Comparison of ENCODE assay signal across 13 cellular contexts in genomic region chr7:27143950-27144798, GRCh38. TPM values are rescaled to one million over a fixed set of nuclear protein-coding genes. Genes with fewer than 3 reads are reported as not detected.
A peak's percentile ranks its signal among the peaks of the same experiment; 100 is the strongest.
DNase-seq lines count a peak whose midpoint lies in the region; ATAC-seq and TF ChIP-seq lines count a peak whose summit lies in the region.
"Had no signal": no experiment of that assay in that cellular context is flagged by ENCODE, and none has a peak within 500 bp of the region (broad histone marks: within the 10 kb centered on the region; RNA-seq: fewer than 3 reads in every experiment).

No MANE protein-coding gene starts in this region.

- no peaks in the 10 kb centered on the region; the same call in 1 of the 2 replicates for H3K36me3 ChIP-seq in Caco-2 (ENCODE audit: control insufficient read depth, insufficient read depth, low read length)
- H3K36me3 ChIP-seq in Panc1 (ENCODE audit: control insufficient read depth, insufficient read depth, low read length): no peaks in the 10 kb centered on the region
- H3K36me3 ChIP-seq: brain microvascular endothelial cell had no signal

- in situ Hi-C loops in Panc1 (cut with HindIII; ENCODE audit: low pct_unique_long_range_greater_than_20kb, low sequenced_read_pairs): loop anchor here (5.0 kb wide), 1 partner anchor 287 kb away; no protein-coding TSS in a partner anchor

- no peak overlapping the region; the same call in 1 of the 2 replicates for H3K4me3 ChIP-seq in Caco-2 (ENCODE audit: low read depth, low read length)
- H3K4me3 ChIP-seq in Panc1 (ENCODE audit: low read depth in 2 of 2, low read length in 2 of 2): peak overlapping the region; percentile 41 to 58
- peak overlapping the region; percentile 30 for H3K4me3 ChIP-seq in fibroblast of mammary gland (ENCODE audit: control insufficient read depth, low read depth, low read length)

- H3K27me3 Mint-ChIP-seq in Caco-2 (ENCODE audit: insufficient read depth, unreplicated experiment) (no peaks in the 10 kb centered on the region), progenitor cell of endocrine pancreas (peaks cover 47% of the 10 kb centered on the region)
- peaks cover 73% of the 10 kb centered on the region for H3K27me3 Mint-ChIP-seq in activated naive CD4-positive, alpha-beta T cell treated with anti-CD3 and anti-CD28 coated beads, Interleukin-2, amount 10 ng/mL, durations not matched to agents 7 days and 5 days

- ATAC-seq in Panc1: no peak
- no peak for ATAC-seq in HG03521 (IDR thresholded peaks at IDR 0.05; ENCODE audit: unreplicated experiment)
- ATAC-seq: left ventricle myocardium superior had no signal

- H3K27me3 ChIP-seq in Caco-2 (replicated peaks; ENCODE audit: control insufficient read depth, insufficient read depth, low read length) (no peaks in the 10 kb centered on the region), Panc1 (ENCODE audit: control insufficient read depth, insufficient read depth, low read length) (no peaks in the 10 kb centered on the region)

- H3K9me3 ChIP-seq in Caco-2 (no peaks in the 10 kb centered on the region), Panc1 (ENCODE audit: control insufficient read depth, insufficient read depth, low read depth, low read length) (no peaks in the 10 kb centered on the region)

- H3K36me3 Mint-ChIP-seq in Caco-2 (ENCODE audit: insufficient read depth, unreplicated experiment) (peaks cover 11% of the 10 kb centered on the region), progenitor cell of endocrine pancreas (ENCODE audit: insufficient read depth) (peaks cover 6% of the 10 kb centered on the region)
- no peaks in the 10 kb centered on the region for H3K36me3 Mint-ChIP-seq in activated naive CD4-positive, alpha-beta T cell treated with anti-CD3 and anti-CD28 coated beads, Interleukin-2, amount 10 ng/mL, durations not matched to agents 7 days and 5 days
- H3K36me3 Mint-ChIP-seq: CD4-positive, alpha-beta memory T cell had no signal

- H3K9me3 Mint-ChIP-seq in Caco-2 (ENCODE audit: unreplicated experiment): no peaks in the 10 kb centered on the region
- no peaks in the 10 kb centered on the region for H3K9me3 Mint-ChIP-seq in progenitor cell of endocrine pancreas (ENCODE audit: low read depth)
- no peaks in the 10 kb centered on the region for H3K9me3 Mint-ChIP-seq in activated naive CD4-positive, alpha-beta T cell treated with anti-CD3 and anti-CD28 coated beads, Interleukin-2, amount 10 ng/mL, durations not matched to agents 7 days and 5 days
- H3K9me3 Mint-ChIP-seq: CD4-positive, alpha-beta memory T cell had no signal

- H3K4me1 ChIP-seq in Caco-2 (peaks cover 18% of the 10 kb centered on the region), Panc1 (ENCODE audit: control insufficient read depth, insufficient read depth, low read length) (peaks cover 21% of the 10 kb centered on the region)

- H3K27ac Mint-ChIP-seq in Caco-2 (ENCODE audit: unreplicated experiment) (no peak overlapping the region), progenitor cell of endocrine pancreas (peak overlapping the region; percentile 52)
- no peak overlapping the region for H3K27ac Mint-ChIP-seq in activated naive CD4-positive, alpha-beta T cell treated with anti-CD3 and anti-CD28 coated beads, Interleukin-2, amount 10 ng/mL, durations not matched to agents 7 days and 5 days
- H3K27ac Mint-ChIP-seq: CD4-positive, alpha-beta memory T cell had no signal

- peak overlapping the region; percentile 10; the same call in 1 of the 2 replicates for H3K27ac ChIP-seq in Panc1 (ENCODE audit: low read length)
- H3K27ac ChIP-seq: brain microvascular endothelial cell had no signal

- no peaks in the 10 kb centered on the region for H3K4me1 Mint-ChIP-seq in Caco-2 (ENCODE audit: low read depth, unreplicated experiment)
- peaks cover 27% of the 10 kb centered on the region for H3K4me1 Mint-ChIP-seq in progenitor cell of endocrine pancreas (ENCODE audit: low read depth)
- H3K4me1 Mint-ChIP-seq in activated naive CD4-positive, alpha-beta T cell treated with anti-CD3 and anti-CD28 coated beads, Interleukin-2, amount 10 ng/mL, durations not matched to agents 7 days and 5 days: peaks cover 6% of the 10 kb centered on the region

- DNase-seq in Caco-2 (no peak), Panc1 (ENCODE audit: low read depth, low spot score) (no peak), fibroblast of mammary gland (ENCODE audit: low read depth) (peak; percentile 58), progenitor cell of endocrine pancreas (ENCODE audit: low spot score, unreplicated experiment) (no peak), middle frontal gyrus (ENCODE audit: extremely low spot score, low spot score) (no peak)
- no peak for DNase-seq in activated naive CD4-positive, alpha-beta T cell treated with anti-CD3 and anti-CD28 coated beads, Interleukin-2, amount 10 ng/mL, durations not matched to agents 7 days and 5 days
- DNase-seq in stimulated activated CD8-positive, alpha-beta memory T cell treated with anti-CD3 and anti-CD28 coated beads, Interleukin-4, amount 100 ng/mL, for 48 hours: no peak
- DNase-seq: brain microvascular endothelial cell; CD4-positive, alpha-beta memory T cell; left ventricle myocardium superior; NCI-H774 had no signal

- H3K4me3 Mint-ChIP-seq in Caco-2 (ENCODE audit: unreplicated experiment) (peak overlapping the region; percentile 78), progenitor cell of endocrine pancreas (ENCODE audit: low read depth) (peak overlapping the region; percentile 93)
- H3K4me3 Mint-ChIP-seq in activated naive CD4-positive, alpha-beta T cell treated with anti-CD3 and anti-CD28 coated beads, Interleukin-2, amount 10 ng/mL, durations not matched to agents 7 days and 5 days: no peak overlapping the region

- intact Hi-C loops in Caco-2 (cut with micrococcal nuclease; ENCODE audit: unreplicated experiment) (no loop called here), Panc1 (cut with micrococcal nuclease; ENCODE audit: unreplicated experiment) (no loop called here)

- POLR2A ChIA-PET in Caco-2 (lab: Charles Lee): interaction anchor here (0.6 to 1.1 kb wide), 2 partner anchors 22 to 282 kb away, joined by 3 to 5 read pairs; no protein-coding TSS in a partner anchor
- POLR2A ChIA-PET in Panc1 (lab: Charles Lee): no interaction called here

- CTCF ChIA-PET in Caco-2 (lab: Charles Lee) (interaction anchor here (0.6 to 1.5 kb wide), 6 partner anchors 29 to 775 kb away, joined by 3 to 4 read pairs (median 3); partner anchors contain the start of gene SKAP2), Panc1 (lab: Charles Lee) (interaction anchor here (2.7 kb wide), 1 partner anchor 462 kb away, joined by 9 read pairs; no protein-coding TSS in a partner anchor)
- CTCF ChIA-PET in activated naive CD4-positive, alpha-beta T cell treated with anti-CD3 and anti-CD28 coated beads, Interleukin-2, amount 10 ng/mL, durations not matched to agents 7 days and 5 days (lab: Charles Lee): interaction anchor here (0.6 to 1.0 kb wide), 2 partner anchors 462 to 479 kb away, joined by 3 read pairs; no protein-coding TSS in a partner anchor

- TF ChIP-seq CTCF in Caco-2 (IDR thresholded peaks at IDR 0.05; ENCODE audit: insufficient read depth in 1 of 2, low read depth in 1 of 2, low read length in 1 of 2, severe bottlenecking in 1 of 2, unreplicated experiment in 1 of 2) (no peak), Panc1 (IDR thresholded peaks at IDR 0.05) (peak; percentile 55), fibroblast of mammary gland (conservative IDR thresholded peaks at IDR 0.05; ENCODE audit: control insufficient read depth, insufficient read depth, low read depth, low read length) (no peak), progenitor cell of endocrine pancreas (IDR thresholded peaks at IDR 0.05; ENCODE audit: unreplicated experiment) (no peak)

- no TSS peak for BruUV-seq in Caco-2 (replicated peaks; lab: Mats Ljungman, UMichigan)
- BruUV-seq in Panc1 (replicated peaks; lab: Mats Ljungman, UMichigan): no TSS peak

RNA-seq across cellular contexts. Expression of gene HOXA5, which starts 0.7 kb away (rescaled TPM):
- total RNA-seq in Caco-2 (2022) (4.3 and 4.9 TPM in 2 replicates), Panc1 (2021; ENCODE audit: unreplicated experiment) (3.9 TPM), progenitor cell of endocrine pancreas (12.6 and 18.1 TPM in 2 replicates)
- 3.0 TPM for polyA plus RNA-seq in Panc1 (2012; ENCODE audit: insufficient read length)
- total RNA-seq: CD4-positive, alpha-beta memory T cell; left ventricle myocardium superior; T-helper 2 cell treated with Interferon-gamma antibody and Interleukin-4, amounts not matched to agents 100 ng/mL and 5 ng/mL, for 36 hours had no signal
- polyA plus RNA-seq: CD4-positive, alpha-beta memory T cell had no signal

RNA-seq across cellular contexts. Expression of gene HOXA6, which starts 3.4 kb away (rescaled TPM):
- total RNA-seq in Caco-2 (2022): 5.6 and 8.1 TPM in 2 replicates
- 3.3 TPM for total RNA-seq in Panc1 (2021; ENCODE audit: unreplicated experiment)
- 4.8 TPM for polyA plus RNA-seq in Panc1 (2012; ENCODE audit: insufficient read length)
- 0.38 TPM in 1 of 2 replicates, not detected in the other for total RNA-seq in progenitor cell of endocrine pancreas
- total RNA-seq: CD4-positive, alpha-beta memory T cell; left ventricle myocardium superior; T-helper 2 cell treated with Interferon-gamma antibody and Interleukin-4, amounts not matched to agents 100 ng/mL and 5 ng/mL, for 36 hours had no signal
- polyA plus RNA-seq: CD4-positive, alpha-beta memory T cell had no signal

RNA-seq across cellular contexts. Expression of gene HOXA3, which starts 8.2 kb away (rescaled TPM):
- 19.9 and 22.6 TPM in 2 replicates for total RNA-seq in Caco-2 (2022)
- 30.2 TPM for total RNA-seq in Panc1 (2021; ENCODE audit: unreplicated experiment)
- polyA plus RNA-seq in Panc1 (2012; ENCODE audit: insufficient read length): 16.4 TPM
- 77.4 and 85.5 TPM in 2 replicates for total RNA-seq in progenitor cell of endocrine pancreas
- total RNA-seq: CD4-positive, alpha-beta memory T cell; T-helper 2 cell treated with Interferon-gamma antibody and Interleukin-4, amounts not matched to agents 100 ng/mL and 5 ng/mL, for 36 hours had no signal

RNA-seq across cellular contexts. Expression of gene HOXA7, which starts 12.3 kb away (rescaled TPM):
- total RNA-seq in Caco-2 (2022) (19.7 and 19.9 TPM in 2 replicates), Panc1 (2021; ENCODE audit: unreplicated experiment) (not detected), progenitor cell of endocrine pancreas (1.4 and 1.5 TPM in 2 replicates)
- polyA plus RNA-seq in Panc1 (2012; ENCODE audit: insufficient read length): not detected
- total RNA-seq: CD4-positive, alpha-beta memory T cell; left ventricle myocardium superior; T-helper 2 cell treated with Interferon-gamma antibody and Interleukin-4, amounts not matched to agents 100 ng/mL and 5 ng/mL, for 36 hours had no signal
- polyA plus RNA-seq: CD4-positive, alpha-beta memory T cell had no signal

RNA-seq across cellular contexts. Expression of gene HOXA4, which starts 13.6 kb away (rescaled TPM):
- total RNA-seq in Caco-2 (2022) (4.8 and 5.5 TPM in 2 replicates), Panc1 (2021; ENCODE audit: unreplicated experiment) (0.39 TPM), progenitor cell of endocrine pancreas (13.7 TPM in 2 replicates)
- polyA plus RNA-seq in Panc1 (2012; ENCODE audit: insufficient read length): 0.45 TPM
